17 cellular contexts compared by ENCODE assay signal in the genomic region with DNA sequence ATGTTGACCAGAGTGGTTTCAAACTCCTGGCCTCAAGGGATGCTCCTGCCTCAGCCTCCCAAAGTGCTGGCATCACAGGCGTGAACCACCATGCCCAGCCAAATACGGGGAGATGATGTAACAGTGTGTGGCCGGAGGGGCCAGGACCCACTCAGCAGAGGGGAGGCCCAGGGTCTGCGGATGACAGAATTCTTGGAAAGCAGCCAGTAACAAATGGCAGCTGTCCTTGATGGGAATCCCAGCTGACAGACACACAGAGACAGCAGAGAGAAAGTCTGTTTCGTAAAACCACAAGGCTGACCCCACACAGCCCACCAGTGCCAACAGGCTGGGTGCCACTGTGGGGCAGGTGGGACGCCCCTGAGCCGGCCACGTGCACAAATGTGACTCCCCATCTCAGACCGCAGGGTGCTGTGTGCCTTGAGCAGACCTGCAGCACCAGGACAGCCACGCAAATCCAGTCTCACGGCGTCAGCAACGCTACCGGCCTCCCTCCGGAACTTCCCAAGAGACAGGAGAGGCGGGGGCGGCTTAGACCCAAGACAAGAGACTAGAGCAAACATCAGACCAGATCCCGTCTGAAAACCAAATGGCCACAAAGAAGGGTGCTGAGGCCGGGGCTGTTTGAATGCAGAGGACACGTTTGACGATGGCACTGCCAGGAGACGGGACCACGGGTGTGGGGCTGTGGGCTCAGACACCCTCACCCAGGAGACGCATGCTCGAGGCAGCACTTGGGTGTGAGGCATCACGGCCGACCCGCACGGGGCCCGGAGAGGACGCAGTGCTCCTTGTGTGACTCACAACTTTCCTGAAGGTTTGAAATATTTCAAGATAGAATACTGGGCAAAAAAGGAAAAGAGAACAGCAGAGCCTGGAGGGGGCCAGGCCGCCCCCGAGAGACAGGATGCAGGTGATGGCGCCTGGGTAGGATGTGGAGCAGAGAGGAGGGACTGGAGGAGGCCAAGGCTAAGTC. TPM values are rescaled to one million over a fixed set of nuclear protein-coding genes. Genes with fewer than 3 reads are reported as not detected.
DNase-seq lines count a peak whose midpoint lies in the region; TF ChIP-seq lines count a peak whose summit lies in the region.
"Had no signal": no experiment of that assay in that cellular context is flagged by ENCODE, and none has a peak within 500 bp of the region (broad histone marks: within the 10 kb centered on the region; RNA-seq: fewer than 3 reads in every experiment).

No MANE protein-coding gene starts in this region.

- H3K23ac ChIP-seq in H9 (ENCODE audit: insufficient read length, low read depth, low read length): no peak overlapping the region

- no peaks in the 10 kb centered on the region for H3K4me1 ChIP-seq in H9 (ENCODE audit: insufficient read depth, low read length)
- H3K4me1 ChIP-seq: gastroesophageal sphincter had no signal

- H3K4me1 Mint-ChIP-seq in H9: no peaks in the 10 kb centered on the region
- H3K4me1 Mint-ChIP-seq: mesothelial cell of epicardium had no signal

- no peaks in the 10 kb centered on the region for H3K79me2 ChIP-seq in H9 (ENCODE audit: insufficient read depth, low read length)

- no peaks in the 10 kb centered on the region for H3K27me3 ChIP-seq in H9 (ENCODE audit: insufficient read depth, low read length)
- H3K27me3 ChIP-seq: gastroesophageal sphincter had no signal

- no peak overlapping the region for H2BK5ac ChIP-seq in H9 (ENCODE audit: insufficient read length, low read length)

- no peaks in the 10 kb centered on the region for H3K9me3 ChIP-seq in H9 (ENCODE audit: control insufficient read depth, low read depth, low read length)
- H3K9me3 ChIP-seq: gastroesophageal sphincter, thoracic aorta had no signal

- no peak overlapping the region for H2BK15ac ChIP-seq in H9 (ENCODE audit: low read depth, low read length)

- H2BK12ac ChIP-seq in H9 (ENCODE audit: insufficient read length, low read depth, low read length): no peak overlapping the region

- H3K4me3 Mint-ChIP-seq in H9: no peak overlapping the region
- H3K4me3 Mint-ChIP-seq: CD8-positive, alpha-beta T cell; mesothelial cell of epicardium had no signal

- H3K18ac ChIP-seq in H9 (ENCODE audit: insufficient read length, low read depth, low read length): no peak overlapping the region

- no peak overlapping the region for H3K14ac ChIP-seq in H9 (ENCODE audit: insufficient read depth, low read length)

- no peaks in the 10 kb centered on the region for H3K9me3 Mint-ChIP-seq in H9
- H3K9me3 Mint-ChIP-seq: CD8-positive, alpha-beta T cell; mesothelial cell of epicardium had no signal

- H3K9ac ChIP-seq in H9 (ENCODE audit: extremely low read depth, insufficient read length, low read length): no peak overlapping the region
- H3K9ac ChIP-seq: GM23248 had no signal

- no peak overlapping the region for H2BK120ac ChIP-seq in H9 (ENCODE audit: low read depth, low read length, poor library complexity, severe bottlenecking)

- no peak overlapping the region for H4K5ac ChIP-seq in H9 (ENCODE audit: insufficient read length, low read depth, low read length)

- WGBS in H9 (ENCODE audit: extremely low coverage, insufficient read length, low lambda C conversion rate): no CpG with 5 or more reads among the region's 34 CpGs

- H3K27ac Mint-ChIP-seq in H9: peak overlapping the region in 2 of 3 experiments; percentile 34 to 81; a peak in 3 of 7 replicates
- H3K27ac Mint-ChIP-seq: CD8-positive, alpha-beta T cell; mesothelial cell of epicardium had no signal

- no peak overlapping the region for H3K4ac ChIP-seq in H9 (ENCODE audit: low read depth, low read length)

- H4K20me1 ChIP-seq in H9 (ENCODE audit: control insufficient read depth, insufficient read depth, insufficient read length): no peaks in the 10 kb centered on the region

- peaks cover 5 to 17% (median 13%) of the 10 kb centered on the region in 3 experiments; a peak in 6 of 7 replicates for H3K36me3 Mint-ChIP-seq in H9 (ENCODE audit: insufficient read depth in 1 of 3, low read depth in 3 of 3)

- H3K4me2 ChIP-seq in H9 (ENCODE audit: insufficient read depth, insufficient read length, low read length): no peak overlapping the region

- H2AFZ ChIP-seq in H9 (ENCODE audit: low read length): no peak overlapping the region
- H2AFZ ChIP-seq: GM23248 had no signal

- no peak overlapping the region for H3K27ac ChIP-seq in H9 (ENCODE audit: insufficient read length, low read depth, low read length)
- H3K27ac ChIP-seq: gastroesophageal sphincter, GM23248, thoracic aorta had no signal

- H3K27me3 Mint-ChIP-seq in H9 (ENCODE audit: low read depth): no peaks in the 10 kb centered on the region; the same call in 1 of the 2 replicates

- no peak overlapping the region for H4K91ac ChIP-seq in H9 (ENCODE audit: insufficient read length, low read depth, low read length)

- no peak overlapping the region for H2AK5ac ChIP-seq in H9 (ENCODE audit: insufficient read length, low read length)

- DNase-seq in H9 (no peak), SHP77 (lab: John Stamatoyannopoulos, UW) (peak; percentile 69 to 77), iris pigment epithelial cell (ENCODE audit: low read depth) (peak; percentile 69), iPS-NIHi7 (ENCODE audit: extremely low spot score) (no peak), GM03348 (ENCODE audit: low spot score) (no peak), HK-2 (ENCODE audit: unreplicated experiment) (no peak)
- DNase-seq: activated CD4-positive, alpha-beta T cell treated with anti-CD3 and anti-CD28 coated beads, Interleukin-2, amount 50 U/mL, for 48 hours; activated gamma-delta T cell treated with Interleukin-2 at 50 U/mL for 16 hours; CD8-positive, alpha-beta T cell; GF-D8; GM23248; KBM-7; NCI-H1417 treated with DMSO at 0.1 percent for 48 hours; NCI-H526 had no signal

- no peak overlapping the region for H4K8ac ChIP-seq in H9 (replicated peaks; ENCODE audit: insufficient read length, low read depth, low read length)

- no peak overlapping the region for H3K56ac ChIP-seq in H9 (ENCODE audit: insufficient read length, low read depth, low read length)

- H3K79me1 ChIP-seq in H9 (ENCODE audit: insufficient read depth, low read depth, low read length, poor library complexity, severe bottlenecking): no peaks in the 10 kb centered on the region

- no peaks in the 10 kb centered on the region for H3K23me2 ChIP-seq in H9 (ENCODE audit: insufficient read length, low read depth, low read length, poor library complexity, severe bottlenecking)

- no peak overlapping the region for H3T11ph ChIP-seq in H9 (ENCODE audit: low read length)

- TF ChIP-seq CTCF in H9 (conservative IDR thresholded peaks at IDR 0.05): no peak

- no peak overlapping the region for H2BK20ac ChIP-seq in H9 (ENCODE audit: low read depth, low read length, poor library complexity, severe bottlenecking)

RNA-seq across cellular contexts. Expression of a gene that starts 24.6 kb away (rescaled TPM):
- 31.5 and 32.8 TPM in 2 replicates for total RNA-seq in H9 (2021)

RNA-seq across cellular contexts. Expression of a gene that starts 24.7 kb away (rescaled TPM):
- total RNA-seq in H9 (2021): 22.3 and 26.5 TPM in 2 replicates

RNA-seq across cellular contexts. Expression of a gene that starts 44.6 kb away (rescaled TPM):
- 3.2 and 3.7 TPM in 2 replicates for total RNA-seq in H9 (2021)
- total RNA-seq: GM23248 had no signal

RNA-seq across cellular contexts. Expression of a gene that starts 54.1 kb away (rescaled TPM):
- total RNA-seq in H9 (2021): 67.8 and 71.1 TPM in 2 replicates

Comparison
In these comparisons a context has a peak if more than half of its experiments do, and no peak if none do; other contexts are left out.
1. DNase-seq: peak in SHP77 (2 of 2) and iris pigment epithelial cell (single experiment); none in H9 (single experiment), iPS-NIHi7 (single experiment), GM03348 (single experiment) and HK-2 (single experiment).